ENCODE assay signal across 18 cellular contexts in the genomic region with DNA sequence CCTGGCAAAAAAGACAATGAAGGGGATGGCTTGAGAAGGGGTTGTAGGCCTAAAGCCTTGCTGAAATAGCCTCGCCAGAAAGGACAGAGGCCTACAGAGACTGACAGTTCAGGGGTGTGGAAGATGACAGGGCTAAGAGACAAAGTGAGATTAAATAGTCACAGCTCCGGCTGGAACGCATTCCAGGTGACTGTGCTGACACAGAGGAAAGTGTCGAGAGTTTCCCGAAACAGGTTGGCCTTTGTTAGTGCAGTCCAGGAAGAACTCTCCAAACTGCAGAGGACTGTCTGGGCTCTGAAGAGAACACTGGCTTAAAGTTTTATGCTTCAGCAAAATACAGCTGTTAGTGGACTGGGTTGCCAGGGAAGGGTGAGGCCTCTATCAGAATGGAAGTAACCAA. TPM values are rescaled to one million over a fixed set of nuclear protein-coding genes. Genes with fewer than 3 reads are reported as not detected.
"Had no signal": no experiment of that assay in that cellular context is flagged by ENCODE, and none has a peak within 500 bp of the region (broad histone marks: within the 10 kb centered on the region; RNA-seq: fewer than 3 reads in every experiment).

No MANE protein-coding gene starts in this region.

- ATAC-seq: activated CD8-positive, alpha-beta T cell treated with anti-CD3 and anti-CD28 coated beads for 36 hours; activated naive CD8-positive, alpha-beta T cell treated with anti-CD3 and anti-CD28 coated beads, Interleukin-2, amount 50 U/mL, for 24 hours; naive thymus-derived CD8-positive, alpha-beta T cell; stimulated activated naive CD8-positive, alpha-beta T cell treated with anti-CD3 and anti-CD28 coated beads, Interleukin-15, Interleukin-2, amounts not matched to agents 100 U/mL and 50 U/mL, for 24 hours; WTC11 had no signal

- H3K27me3 ChIP-seq: ascending aorta, neutrophil, SJCRH30, upper lobe of left lung had no signal

- H3K27ac ChIP-seq: ascending aorta, neutrophil, SJCRH30, skin epidermis, upper lobe of left lung had no signal

- H3K9me3 Mint-ChIP-seq: activated naive CD8-positive, alpha-beta T cell treated with anti-CD3 and anti-CD28 coated beads, Interleukin-2, amount 50 U/mL, for 24 hours; activated T-helper 1 cell treated with anti-CD3 and anti-CD28 coated beads, Interleukin-12 subunit alpha, Interleukin-12 subunit beta, Interleukin-2, Interleukin-4 antibody, amounts not matched to agents 30 ng/mL and 10 ng/mL and 1 ng/mL, durations not matched to agents 14 hours and 24 hours and 36 hours; WTC11 had no signal

- H3K36me3 Mint-ChIP-seq: WTC11 had no signal

- DNase-seq: activated CD4-positive, alpha-beta T cell treated with anti-CD3 and anti-CD28 coated beads for 4 hours; activated CD8-positive, alpha-beta T cell treated with anti-CD3 and anti-CD28 coated beads for 36 hours; activated naive CD4-positive, alpha-beta T cell treated with Interleukin-2 at 50 U/mL for 16 hours; activated naive CD8-positive, alpha-beta T cell treated with anti-CD3 and anti-CD28 coated beads, Interleukin-2, amount 50 U/mL, for 24 hours; foreskin fibroblast; mammary epithelial cell; naive thymus-derived CD8-positive, alpha-beta T cell; retina; SJCRH30; stimulated activated CD4-positive, alpha-beta T cell treated with anti-CD3 and anti-CD28 coated beads, Interleukin-4, amount 100 ng/mL, for 4 hours; stimulated activated naive CD8-positive, alpha-beta T cell treated with anti-CD3 and anti-CD28 coated beads, Interleukin-15, Interleukin-2, amounts not matched to agents 100 U/mL and 50 U/mL, for 24 hours; T-helper 2 cell; upper lobe of left lung had no signal

- H3K4me3 Mint-ChIP-seq: activated CD8-positive, alpha-beta T cell treated with anti-CD3 and anti-CD28 coated beads for 36 hours; activated naive CD8-positive, alpha-beta T cell treated with anti-CD3 and anti-CD28 coated beads, Interleukin-2, amount 50 U/mL, for 24 hours; activated T-helper 1 cell treated with anti-CD3 and anti-CD28 coated beads, Interleukin-12 subunit alpha, Interleukin-12 subunit beta, Interleukin-2, Interleukin-4 antibody, amounts not matched to agents 30 ng/mL and 10 ng/mL and 1 ng/mL, durations not matched to agents 14 hours and 24 hours and 36 hours; naive thymus-derived CD8-positive, alpha-beta T cell; WTC11 had no signal

- H3K27ac Mint-ChIP-seq: activated CD8-positive, alpha-beta T cell treated with anti-CD3 and anti-CD28 coated beads for 36 hours; activated naive CD8-positive, alpha-beta T cell treated with anti-CD3 and anti-CD28 coated beads, Interleukin-2, amount 50 U/mL, for 24 hours; activated T-helper 1 cell treated with anti-CD3 and anti-CD28 coated beads, Interleukin-12 subunit alpha, Interleukin-12 subunit beta, Interleukin-2, Interleukin-4 antibody, amounts not matched to agents 30 ng/mL and 10 ng/mL and 1 ng/mL, durations not matched to agents 14 hours and 24 hours and 36 hours; WTC11 had no signal

- H3K36me3 ChIP-seq: ascending aorta, neutrophil, SJCRH30, upper lobe of left lung had no signal

- H3K4me1 ChIP-seq: ascending aorta had no signal

- H3K4me3 ChIP-seq: ascending aorta, SJCRH30, skin epidermis, upper lobe of left lung had no signal

- H3K9me3 ChIP-seq: ascending aorta, neutrophil, SJCRH30, upper lobe of left lung had no signal

- H3K27me3 Mint-ChIP-seq: activated CD8-positive, alpha-beta T cell treated with anti-CD3 and anti-CD28 coated beads for 36 hours; activated naive CD8-positive, alpha-beta T cell treated with anti-CD3 and anti-CD28 coated beads, Interleukin-2, amount 50 U/mL, for 24 hours had no signal

RNA-seq across cellular contexts. Expression of gene METTL4, which starts 52.8 kb away (rescaled TPM):
- total RNA-seq: ascending aorta had no signal

RNA-seq across cellular contexts. Expression of gene NDC80, which starts 52.9 kb away (rescaled TPM):
- total RNA-seq: ascending aorta had no signal
